Comparison of ENCODE assay signal across 27 cellular contexts in genomic region chr2:238580486-238580885, GRCh38.
"Had no signal": no experiment of that assay in that cellular context is flagged by ENCODE, and none has a peak within 500 bp of the region (broad histone marks: within the 10 kb centered on the region; RNA-seq: fewer than 3 reads in every experiment).

No MANE protein-coding gene starts in this region.

- H2AFZ ChIP-seq: hepatocyte, parathyroid adenoma had no signal

- H3K27me3 ChIP-seq: esophagus muscularis mucosa, foreskin keratinocyte, gastroesophageal sphincter, heart left ventricle, hepatocyte, right atrium auricular region had no signal

- H3K27ac Mint-ChIP-seq: memory B cell; mesothelial cell of epicardium; natural killer cell treated with Interleukin-12 subunit alpha and Interleukin-12 subunit beta and Interleukin-15 and Interleukin-18, amount 100 ng/mL, for 72 hours; stimulated activated memory B cell treated with anti-CD40 and anti-IgM and Interleukin-4, amounts not matched to agents 10 μg/mL and 1 μg/mL and 100 μg/mL, for 72 hours had no signal

- H3K4me3 Mint-ChIP-seq: memory B cell; mesothelial cell of epicardium; naive B cell; natural killer cell treated with Interleukin-12 subunit alpha and Interleukin-12 subunit beta and Interleukin-15 and Interleukin-18, amount 100 ng/mL, for 72 hours; neural crest cell; stimulated activated memory B cell treated with anti-CD40 and anti-IgM and Interleukin-4, amounts not matched to agents 10 μg/mL and 1 μg/mL and 100 μg/mL, for 72 hours had no signal

- H3K9me3 Mint-ChIP-seq: natural killer cell treated with Interleukin-12 subunit alpha and Interleukin-12 subunit beta and Interleukin-15 and Interleukin-18, amount 100 ng/mL, for 72 hours had no signal

- H3K4me1 Mint-ChIP-seq: memory B cell; mesothelial cell of epicardium; naive B cell; stimulated activated memory B cell treated with anti-CD40 and anti-IgM and Interleukin-4, amounts not matched to agents 10 μg/mL and 1 μg/mL and 100 μg/mL, for 72 hours had no signal

- H3K9me3 ChIP-seq: gastroesophageal sphincter, mucosa of descending colon, prostate gland had no signal

- H3K36me3 ChIP-seq: esophagus muscularis mucosa, gastroesophageal sphincter, heart left ventricle, prostate gland, right atrium auricular region, thoracic aorta had no signal

- H3K4me1 ChIP-seq: esophagus muscularis mucosa, foreskin keratinocyte, gastroesophageal sphincter, heart left ventricle, parathyroid adenoma, prostate gland, right atrium auricular region had no signal

- H3K4me3 ChIP-seq: coronary artery, esophagus muscularis mucosa, gastroesophageal sphincter, heart left ventricle, hepatocyte, lung, mucosa of descending colon, prostate gland, right atrium auricular region, smooth muscle cell, thoracic aorta had no signal

- H3K36me3 Mint-ChIP-seq: memory B cell; mesothelial cell of epicardium; naive B cell; natural killer cell treated with Interleukin-12 subunit alpha and Interleukin-12 subunit beta and Interleukin-15 and Interleukin-18, amount 100 ng/mL, for 72 hours; stimulated activated memory B cell treated with anti-CD40 and anti-IgM and Interleukin-4, amounts not matched to agents 10 μg/mL and 1 μg/mL and 100 μg/mL, for 72 hours had no signal

- H3K27ac ChIP-seq: coronary artery, esophagus muscularis mucosa, foreskin keratinocyte, gastroesophageal sphincter, heart left ventricle, hepatocyte, parathyroid adenoma, prostate gland, right atrium auricular region, thoracic aorta had no signal

- H3K4me2 ChIP-seq: hepatocyte, smooth muscle cell had no signal

- ATAC-seq: foreskin keratinocyte; gastroesophageal sphincter; left lobe of liver; mucosa of descending colon; sciatic nerve; stimulated activated memory B cell treated with anti-CD40 and anti-IgM and Interleukin-4, amounts not matched to agents 10 μg/mL and 1 μg/mL and 100 μg/mL, for 72 hours; stimulated activated naive CD8-positive, alpha-beta T cell treated with anti-CD3 and anti-CD28 coated beads, Interleukin-15, Interleukin-2, amounts not matched to agents 100 U/mL and 50 U/mL, for 24 hours had no signal

- H3K9ac ChIP-seq: parathyroid adenoma had no signal

- DNase-seq: dermis blood vessel endothelial cell; effector memory CD4-positive, alpha-beta T cell; foreskin keratinocyte; heart left ventricle; kidney glomerular epithelial cell; mucosa of descending colon; naive B cell; stimulated activated CD4-positive, alpha-beta T cell treated with anti-CD3 and anti-CD28 coated beads, Interleukin-4, amount 100 ng/mL, for 4 hours; stimulated activated naive CD8-positive, alpha-beta T cell treated with anti-CD3 and anti-CD28 coated beads, Interleukin-15, Interleukin-2, amounts not matched to agents 100 U/mL and 50 U/mL, for 24 hours; trophoblast cell had no signal
